Comparison of ENCODE assay signal across 8 cellular contexts in the genomic region with DNA sequence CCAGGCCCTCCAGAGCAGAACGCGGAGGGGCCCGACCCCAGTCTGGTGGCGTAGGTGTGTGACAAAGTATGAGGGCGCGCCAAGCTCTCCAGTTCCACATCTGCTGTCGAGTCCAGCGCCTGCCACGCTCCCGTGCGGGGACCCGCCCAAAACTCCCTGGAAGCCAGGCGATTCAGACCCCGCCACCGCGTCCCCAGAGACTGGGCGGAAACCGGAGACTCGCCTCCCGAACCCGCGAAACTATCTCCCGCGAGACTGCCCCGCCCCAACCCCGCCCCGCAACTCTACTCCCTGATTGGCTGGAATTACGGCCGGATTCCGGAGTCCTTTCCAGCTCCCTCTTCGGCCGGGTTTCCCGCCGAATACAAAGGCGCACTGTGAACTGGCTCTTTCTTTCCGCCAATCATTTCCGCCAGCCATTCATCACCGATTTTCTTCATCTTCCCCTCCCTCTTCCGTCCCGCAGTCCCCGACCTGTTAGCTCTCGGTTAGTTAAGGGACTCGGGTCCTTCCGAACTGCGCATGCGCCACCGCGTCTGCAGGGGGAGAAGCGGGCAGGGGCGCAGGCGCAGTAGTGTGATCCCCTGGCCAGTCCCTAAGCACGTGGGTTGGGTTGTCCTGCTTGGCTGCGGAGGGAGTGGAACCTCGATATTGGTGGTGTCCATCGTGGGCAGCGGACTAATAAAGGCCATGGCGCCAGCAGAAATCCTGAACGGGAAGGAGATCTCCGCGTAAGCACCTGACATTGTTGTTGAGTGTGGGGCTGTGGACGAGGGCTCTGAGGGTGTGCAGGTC. TPM values are rescaled to one million over a fixed set of nuclear protein-coding genes. Genes with fewer than 3 reads are reported as not detected.
DNase-seq lines count a peak whose midpoint lies in the region; ATAC-seq and TF ChIP-seq lines count a peak whose summit lies in the region.

MTHFD1 (plus strand) TSS at position 616 of the 795 bp plus-strand sequence; CDS start at position 691, 75 bp downstream.

- POLR2A ChIA-PET in PC-3 (lab: Charles Lee; ENCODE audit: unreplicated experiment), result interaction anchor here (0.5 to 1.0 kb wide), 15 partner anchors 9 to 1140 kb away, joined by 3 to 20 read pairs (median 3); partner anchors contain the start of gene HSPA2

- H3K27me3 ChIP-seq in PC-3 (ENCODE audit: low read length), result no peaks in the 10 kb centered on the region

- BruUV-seq in PC-3 (replicated peaks; lab: Mats Ljungman, UMichigan), result no TSS peak

- no peaks in the 10 kb centered on the region for H3K9me2 ChIP-seq in PC-3 (replicated peaks; ENCODE audit: low read length)

- H3K27ac ChIP-seq in PC-3 (ENCODE audit: low read length) (peak within 1 kb of the TSS; percentile 48), epithelial cell of prostate (peak within 1 kb of the TSS; percentile 57)

- H3K4me1 ChIP-seq in PC-3 (ENCODE audit: insufficient read depth, low read length) (peaks cover 11% of the 10 kb centered on the region; the same call in 1 of the 2 replicates), mucosa of descending colon (ENCODE audit: low read depth) (peaks cover 9% of the 10 kb centered on the region)

- no peak for TF ChIP-seq RAD21 in Ishikawa (IDR thresholded peaks at IDR 0.05; ENCODE audit: low read depth)

- intact Hi-C loops in PC-3 (cut with micrococcal nuclease), result loop anchor here (1.0 to 5.0 kb wide), 3 partner anchors 50 to 113 kb away; partner anchors contain the start of gene AKAP5
- intact Hi-C loops in mucosa of descending colon (cut with DNase I, micrococcal nuclease), result no loop called here

- TF ChIP-seq EP300 in Ishikawa (IDR thresholded peaks at IDR 0.05; ENCODE audit: borderline replicate concordance), result no peak

- no peaks in the 10 kb centered on the region for H4K20me1 ChIP-seq in PC-3 (ENCODE audit: low read length)

- DNase-seq in DMS114 treated with DMSO at 0.1 percent for 48 hours (lab: John Stamatoyannopoulos, UW; ENCODE audit: unreplicated experiment), result peak; percentile 98
- peak; percentile 99 for DNase-seq in PC-3
- peak; percentile 95 for DNase-seq in activated T-cell treated with anti-CD3 and anti-CD28 coated beads for 48 hours (ENCODE audit: low read depth)
- DNase-seq in epithelial cell of prostate (ENCODE audit: low read depth, low spot score), result peak; percentile 96
- peak; percentile 97 to 99 (median 98) for DNase-seq in mucosa of descending colon
- peak; percentile 96 for DNase-seq in stimulated activated CD8-positive, alpha-beta memory T cell treated with anti-CD3 and anti-CD28 coated beads, Interleukin-4, amount 100 ng/mL, for 24 hours (ENCODE audit: low read depth)

- peak within 1 kb of the TSS; percentile 82 for H2AFZ ChIP-seq in PC-3 (ENCODE audit: low read length)

- CTCF ChIA-PET in PC-3 (lab: Charles Lee), result interaction anchor here (0.6 to 0.9 kb wide), 5 partner anchors 42 to 509 kb away, joined by 3 to 8 read pairs (median 5); no protein-coding TSS in a partner anchor

- H3K36me3 ChIP-seq in PC-3 (ENCODE audit: low read depth, low read length) (peaks cover 12% of the 10 kb centered on the region), mucosa of descending colon (ENCODE audit: low read depth) (no peaks in the 10 kb centered on the region)

- peak within 1 kb of the TSS; percentile 93 for H3K4me2 ChIP-seq in PC-3 (ENCODE audit: low read length)

- ATAC-seq in GM21576 (IDR thresholded peaks at IDR 0.05; ENCODE audit: unreplicated experiment) (peak; percentile 86), PC-3 (peak; percentile 84), mucosa of descending colon (peak; percentile 93)

- H3K9ac ChIP-seq in PC-3 (ENCODE audit: low read length), result peak within 1 kb of the TSS; percentile 92

- H3K9me3 ChIP-seq in PC-3 (ENCODE audit: low read length), result no peaks in the 10 kb centered on the region
- H3K9me3 ChIP-seq in mucosa of descending colon, result no peaks in the 10 kb centered on the region

- TF ChIP-seq CTCF in PC-3 (conservative IDR thresholded peaks at IDR 0.05; ENCODE audit: low read depth, low read length) (no peak), mucosa of descending colon (IDR thresholded peaks at IDR 0.05) (no peak)

- H3K4me3 ChIP-seq in PC-3 (ENCODE audit: low read length), result peak within 1 kb of the TSS; percentile 80
- peak within 1 kb of the TSS; percentile 51 for H3K4me3 ChIP-seq in mucosa of descending colon

- H3K79me2 ChIP-seq in PC-3 (ENCODE audit: low read length), result peaks cover 60% of the 10 kb centered on the region

- H3F3A ChIP-seq in PC-3 (ENCODE audit: low read length, unreplicated experiment), result no peaks in the 10 kb centered on the region

TF ChIP-seq in Ishikawa, 13 proteins besides CTCF, POLR2A, EP300 and RAD21:
- no peak for TF ChIP-seq CEBPB (IDR thresholded peaks at IDR 0.05)
- TF ChIP-seq TCF12 (IDR thresholded peaks at IDR 0.05; ENCODE audit: low read depth), result peak; percentile 18
- 0 out of 2 replicates have a peak, but pooled peaks have one; percentile 46 for TF ChIP-seq ZBTB7A (IDR thresholded peaks at IDR 0.05; ENCODE audit: low read depth)
- 0 out of 2 replicates have a peak, but pooled peaks have one; percentile 19 for TF ChIP-seq CREB1 (IDR thresholded peaks at IDR 0.05; ENCODE audit: low read depth)
- TF ChIP-seq REST (IDR thresholded peaks at IDR 0.05; ENCODE audit: low read depth), result no peak
- TF ChIP-seq, protein P1, sequence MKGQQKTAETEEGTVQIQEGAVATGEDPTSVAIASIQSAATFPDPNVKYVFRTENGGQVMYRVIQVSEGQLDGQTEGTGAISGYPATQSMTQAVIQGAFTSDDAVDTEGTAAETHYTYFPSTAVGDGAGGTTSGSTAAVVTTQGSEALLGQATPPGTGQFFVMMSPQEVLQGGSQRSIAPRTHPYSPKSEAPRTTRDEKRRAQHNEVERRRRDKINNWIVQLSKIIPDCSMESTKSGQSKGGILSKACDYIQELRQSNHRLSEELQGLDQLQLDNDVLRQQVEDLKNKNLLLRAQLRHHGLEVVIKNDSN (IDR thresholded peaks at IDR 0.05), result peak; percentile 68
- peak; percentile 99 for TF ChIP-seq MAX (IDR thresholded peaks at IDR 0.05)
- no peak; the same call in 1 of the 2 replicates for TF ChIP-seq EGR1 (IDR thresholded peaks at IDR 0.05)
- no peak for TF ChIP-seq NFIC (IDR thresholded peaks at IDR 0.05)
- TF ChIP-seq YY1 (IDR thresholded peaks at IDR 0.05; ENCODE audit: low read depth), result 0 out of 2 replicates have a peak, but pooled peaks have one; percentile 38

RNA-seq across cellular contexts. Expression of gene MTHFD1, which starts in this region (rescaled TPM):
- total RNA-seq in PC-3 (2014; rRNA removed), result 89.3 and 103 TPM in 2 replicates
- 10 to 100 TPM; 35.9 to 73.3 (median 37.3) TPM for total RNA-seq in mucosa of descending colon

Comparison
In these comparisons a context has a peak if more than half of its experiments do, and no peak if none do; other contexts are left out.
1. Peak in every context shown above with its lines: DNase-seq, ATAC-seq, H3K4me3 ChIP-seq and H3K27ac ChIP-seq.